Comparison of ENCODE assay signal across 19 cellular contexts in genomic region chr11:10591741-10592140, GRCh38. TPM values are rescaled to one million over a fixed set of nuclear protein-coding genes. Genes with fewer than 3 reads are reported as not detected.
DNase-seq lines count a peak whose midpoint lies in the region; ATAC-seq and TF ChIP-seq lines count a peak whose summit lies in the region.
"Had no signal": no experiment of that assay in that cellular context is flagged by ENCODE, and none has a peak within 500 bp of the region (broad histone marks: within the 10 kb centered on the region; RNA-seq: fewer than 3 reads in every experiment).

No MANE protein-coding gene starts in this region.

- peak overlapping the region; percentile 95 for H3K27ac ChIP-seq in AG04450 (ENCODE audit: low read depth, low read length)
- H3K27ac ChIP-seq in ascending aorta, result peak overlapping the region; percentile 93 to 95
- peak overlapping the region; percentile 98 for H3K27ac ChIP-seq in foreskin keratinocyte
- peak overlapping the region; percentile 32 to 46 for H3K27ac ChIP-seq in prostate gland
- H3K27ac ChIP-seq: A549, pancreas, VCaP had no signal

- DNase-seq in AG04450 (ENCODE audit: low read depth, low spot score) (no peak), ascending aorta (ENCODE audit: low spot score in 2 of 2) (no peak), foreskin keratinocyte (no peak), prostate gland (ENCODE audit: low spot score) (no peak), medulla oblongata (ENCODE audit: extremely low spot score) (no peak), BE2C (no peak), SKM-1 treated with dmso at 0.1 percent for 144 hours (lab: John Stamatoyannopoulos, UW; ENCODE audit: unreplicated experiment) (no peak)
- no peak for DNase-seq in natural killer cell treated with Interleukin-12 subunit alpha and Interleukin-12 subunit beta and Interleukin-15 and Interleukin-18, amount 100 ng/mL, for 72 hours (ENCODE audit: low spot score)
- DNase-seq: adrenal gland; CD4-positive, alpha-beta memory T cell; DMS79 treated with DMSO at 0.1 percent for 48 hours; NCI-H2107; pancreas had no signal

- TF ChIP-seq CTCF in AG04450 (IDR thresholded peaks at IDR 0.05; ENCODE audit: low read depth, low read length) (no peak), ascending aorta (IDR thresholded peaks at IDR 0.05) (no peak), foreskin keratinocyte (conservative IDR thresholded peaks at IDR 0.05) (no peak), prostate gland (IDR thresholded peaks at IDR 0.05) (no peak), BE2C (IDR thresholded peaks at IDR 0.05; ENCODE audit: low read depth, low read length) (no peak)

- intact Hi-C loops in ascending aorta (cut with DNase I), result no loop called here
- intact Hi-C loops in prostate gland (cut with DNase I), result no loop called here

- POLR2A ChIA-PET in AG04450 (lab: Yijun Ruan, JAX), result interaction anchor here (1.0 kb wide), 4 partner anchors 14 to 323 kb away, joined by 3 to 7 read pairs (median 3); partner anchors contain the start of gene CTR9

- H3K4me1 ChIP-seq in ascending aorta, result peaks cover 23 to 35% of the 10 kb centered on the region in 2 donors
- peaks cover 45% of the 10 kb centered on the region for H3K4me1 ChIP-seq in foreskin keratinocyte
- H3K4me1 ChIP-seq in prostate gland (replicated peaks), result no peaks in the 10 kb centered on the region
- H3K4me1 ChIP-seq in BE2C, result no peaks in the 10 kb centered on the region
- H3K4me1 ChIP-seq: A549, pancreas had no signal

- H3K36me3 Mint-ChIP-seq in natural killer cell treated with Interleukin-12 subunit alpha and Interleukin-12 subunit beta and Interleukin-15 and Interleukin-18, amount 100 ng/mL, for 72 hours, result no peaks in the 10 kb centered on the region
- H3K36me3 Mint-ChIP-seq: CD4-positive, alpha-beta memory T cell; mesothelial cell of epicardium; stimulated activated effector memory CD8-positive, alpha-beta T cell treated with anti-CD3 and anti-CD28 coated beads, Interleukin-12 subunit alpha, Interleukin-12 subunit beta, amount 100 ng/mL, for 72 hours had no signal

- no peak overlapping the region for H3K27ac Mint-ChIP-seq in natural killer cell treated with Interleukin-12 subunit alpha and Interleukin-12 subunit beta and Interleukin-15 and Interleukin-18, amount 100 ng/mL, for 72 hours
- H3K27ac Mint-ChIP-seq: activated T-helper 17 cell treated with anti-CD3 and anti-CD28 coated beads, Interleukin-2, amount 50 U/mL, for 72 hours; CD4-positive, alpha-beta memory T cell; stimulated activated effector memory CD8-positive, alpha-beta T cell treated with anti-CD3 and anti-CD28 coated beads, Interleukin-12 subunit alpha, Interleukin-12 subunit beta, amount 100 ng/mL, for 72 hours had no signal

- peaks cover 5 to 7% of the 10 kb centered on the region in 2 donors for H3K4me1 Mint-ChIP-seq in natural killer cell treated with Interleukin-12 subunit alpha and Interleukin-12 subunit beta and Interleukin-15 and Interleukin-18, amount 100 ng/mL, for 72 hours (ENCODE audit: low read depth in 2 of 2)
- H3K4me1 Mint-ChIP-seq: activated T-helper 17 cell treated with anti-CD3 and anti-CD28 coated beads, Interleukin-2, amount 50 U/mL, for 72 hours; CD4-positive, alpha-beta memory T cell; stimulated activated effector memory CD8-positive, alpha-beta T cell treated with anti-CD3 and anti-CD28 coated beads, Interleukin-12 subunit alpha, Interleukin-12 subunit beta, amount 100 ng/mL, for 72 hours had no signal

- TF ChIP-seq POLR2A in prostate gland (IDR thresholded peaks at IDR 0.05), result no peak

- H3K9me3 ChIP-seq in AG04450 (ENCODE audit: control insufficient read depth, insufficient read depth, low read length), result no peaks in the 10 kb centered on the region
- no peaks in the 10 kb centered on the region for H3K9me3 ChIP-seq in ascending aorta
- no peaks in the 10 kb centered on the region for H3K9me3 ChIP-seq in prostate gland
- no peaks in the 10 kb centered on the region for H3K9me3 ChIP-seq in BE2C
- H3K9me3 ChIP-seq: A549, adrenal gland, pancreas had no signal

- H3K4me3 ChIP-seq in AG04450 (ENCODE audit: low read depth, low read length) (no peak overlapping the region), ascending aorta (no peak overlapping the region), prostate gland (no peak overlapping the region), BE2C (ENCODE audit: low read depth, low read length) (no peak overlapping the region)
- H3K4me3 ChIP-seq: A549, adrenal gland, pancreas had no signal

- 57% methylated on average over 2 of the region's 2 CpGs for WGBS in prostate gland

- CTCF ChIA-PET in AG04450 (lab: Charles Lee), result interaction anchor here (0.7 to 3.8 kb wide), 2 partner anchors 51 to 483 kb away, joined by 3 to 21 read pairs; partner anchors contain the start of gene RNF141

- no peaks in the 10 kb centered on the region for H3K9me3 Mint-ChIP-seq in natural killer cell treated with Interleukin-12 subunit alpha and Interleukin-12 subunit beta and Interleukin-15 and Interleukin-18, amount 100 ng/mL, for 72 hours
- H3K9me3 Mint-ChIP-seq: activated T-helper 17 cell treated with anti-CD3 and anti-CD28 coated beads, Interleukin-2, amount 50 U/mL, for 72 hours; stimulated activated effector memory CD8-positive, alpha-beta T cell treated with anti-CD3 and anti-CD28 coated beads, Interleukin-12 subunit alpha, Interleukin-12 subunit beta, amount 100 ng/mL, for 72 hours had no signal

- peaks cover 7 to 14% of the 10 kb centered on the region in 2 donors for H3K27me3 Mint-ChIP-seq in natural killer cell treated with Interleukin-12 subunit alpha and Interleukin-12 subunit beta and Interleukin-15 and Interleukin-18, amount 100 ng/mL, for 72 hours

- no peak for ATAC-seq in foreskin keratinocyte
- no peak for ATAC-seq in natural killer cell treated with Interleukin-12 subunit alpha and Interleukin-12 subunit beta and Interleukin-15 and Interleukin-18, amount 100 ng/mL, for 72 hours
- ATAC-seq: activated T-helper 17 cell treated with anti-CD3 and anti-CD28 coated beads, Interleukin-2, amount 50 U/mL, for 72 hours; Panc1; stimulated activated effector memory CD8-positive, alpha-beta T cell treated with anti-CD3 and anti-CD28 coated beads, Interleukin-12 subunit alpha, Interleukin-12 subunit beta, amount 100 ng/mL, for 72 hours had no signal

- H3K36me3 ChIP-seq in ascending aorta, result peaks cover 49 to 67% of the 10 kb centered on the region in 2 donors
- no peaks in the 10 kb centered on the region for H3K36me3 ChIP-seq in prostate gland
- H3K36me3 ChIP-seq in BE2C, result no peaks in the 10 kb centered on the region
- H3K36me3 ChIP-seq: adrenal gland, pancreas had no signal

- no peak overlapping the region for H3K4me3 Mint-ChIP-seq in natural killer cell treated with Interleukin-12 subunit alpha and Interleukin-12 subunit beta and Interleukin-15 and Interleukin-18, amount 100 ng/mL, for 72 hours
- H3K4me3 Mint-ChIP-seq: activated T-helper 17 cell treated with anti-CD3 and anti-CD28 coated beads, Interleukin-2, amount 50 U/mL, for 72 hours; CD4-positive, alpha-beta memory T cell; mesothelial cell of epicardium; stimulated activated effector memory CD8-positive, alpha-beta T cell treated with anti-CD3 and anti-CD28 coated beads, Interleukin-12 subunit alpha, Interleukin-12 subunit beta, amount 100 ng/mL, for 72 hours had no signal

- no peaks in the 10 kb centered on the region for H3K27me3 ChIP-seq in AG04450 (ENCODE audit: control insufficient read depth, insufficient read depth, low read length)
- no peaks in the 10 kb centered on the region for H3K27me3 ChIP-seq in ascending aorta
- H3K27me3 ChIP-seq in foreskin keratinocyte, result no peaks in the 10 kb centered on the region
- no peaks in the 10 kb centered on the region for H3K27me3 ChIP-seq in prostate gland (replicated peaks; ENCODE audit: insufficient read depth)
- H3K27me3 ChIP-seq in BE2C, result no peaks in the 10 kb centered on the region
- H3K27me3 ChIP-seq: adrenal gland, pancreas had no signal

RNA-seq across cellular contexts. Expression of gene LYVE1, which starts 23.3 kb away (rescaled TPM):
- polyA plus RNA-seq in AG04450 (2011; rRNA removed) (0.10 and 0.19 TPM in 2 replicates), foreskin keratinocyte (not detected in 2 replicates)
- 0.13 TPM in 1 of 2 replicates, not detected in the other for polyA minus RNA-seq in AG04450 (2011; rRNA and poly(A)+ RNA removed)
- total RNA-seq in ascending aorta (66.3 TPM), foreskin keratinocyte (not detected in 2 replicates), prostate gland (1 to 10 TPM; 2.5 to 9.8 TPM)
- total RNA-seq in natural killer cell treated with Interleukin-12 subunit alpha and Interleukin-12 subunit beta and Interleukin-15 and Interleukin-18, amount 100 ng/mL, for 72 hours, result not detected
- polyA plus RNA-seq in BE2C (2012; ENCODE audit: insufficient read depth, insufficient read length, low read depth), result not detected
- total RNA-seq: activated T-helper 17 cell treated with anti-CD3 and anti-CD28 coated beads, Interleukin-2, amount 50 U/mL, for 72 hours; CD4-positive, alpha-beta memory T cell had no signal
- polyA plus RNA-seq: CD4-positive, alpha-beta memory T cell had no signal

RNA-seq across cellular contexts. Expression of gene RNF141, which starts 50.8 kb away (rescaled TPM):
- 23.7 and 34.8 TPM in 2 replicates for polyA plus RNA-seq in AG04450 (2011; rRNA removed)
- polyA minus RNA-seq in AG04450 (2011; rRNA and poly(A)+ RNA removed), result 10.9 and 16.8 TPM in 2 replicates
- total RNA-seq in ascending aorta, result 10.9 TPM
- total RNA-seq in foreskin keratinocyte, result 27.8 and 29.4 TPM in 2 replicates
- 19.6 and 24.8 TPM in 2 replicates for polyA plus RNA-seq in foreskin keratinocyte
- 10 to 100 TPM; 52.9 to 66.2 TPM for total RNA-seq in prostate gland
- total RNA-seq in natural killer cell treated with Interleukin-12 subunit alpha and Interleukin-12 subunit beta and Interleukin-15 and Interleukin-18, amount 100 ng/mL, for 72 hours, result 10 to 100 TPM in 1 of 2 donors, 1 to 10 TPM in 1; 9.5 to 12.7 TPM
- polyA plus RNA-seq in BE2C (2012; ENCODE audit: insufficient read depth, insufficient read length, low read depth), result 5.2 TPM

Comparison
In these comparisons a context has a peak if more than half of its experiments do, and no peak if none do; other contexts are left out.
1. H3K27ac ChIP-seq: peak in every context shown above with its lines; median percentile 98 in foreskin keratinocyte; 95 in AG04450; 94 in ascending aorta; 39 in prostate gland.